ENCODE assay signal across 20 cellular contexts in genomic region chr2:135791418-135792190, GRCh38. TPM values are rescaled to one million over a fixed set of nuclear protein-coding genes. Genes with fewer than 3 reads are reported as not detected.
DNase-seq lines count a peak whose midpoint lies in the region; ATAC-seq and TF ChIP-seq lines count a peak whose summit lies in the region.
"Had no signal": no experiment of that assay in that cellular context is flagged by ENCODE, and none has a peak within 500 bp of the region (broad histone marks: within the 10 kb centered on the region; RNA-seq: fewer than 3 reads in every experiment).

No MANE protein-coding gene starts in this region.

- H3K9me2 ChIP-seq in SK-N-SH: no peaks in the 10 kb centered on the region

- no peaks in the 10 kb centered on the region for H4K20me1 ChIP-seq in SK-N-SH (ENCODE audit: insufficient read depth)

- H3F3A ChIP-seq in SK-N-SH (replicated peaks; ENCODE audit: insufficient read depth): peaks cover 5% of the 10 kb centered on the region

- H3K4me3 ChIP-seq in adipocyte (ENCODE audit: low read length): no peak overlapping the region
- H3K4me3 ChIP-seq in fibroblast of villous mesenchyme (ENCODE audit: low read depth, low read length): no peak overlapping the region
- no peak overlapping the region for H3K4me3 ChIP-seq in SK-N-SH (ENCODE audit: low read depth in 2 of 2, low read length in 1 of 2)
- H3K4me3 ChIP-seq: GM23338, heart right ventricle, upper lobe of right lung had no signal

- TF ChIP-seq EP300 in SK-N-SH (IDR thresholded peaks at IDR 0.05; ENCODE audit: borderline replicate concordance in 1 of 2, low read depth in 1 of 2, low read length in 1 of 2): no peak

- DNase-seq in activated naive CD8-positive, alpha-beta T cell treated with anti-CD3 and anti-CD28 coated beads, Interleukin-2, amount 10 ng/mL, durations not matched to agents 7 days and 5 days: no peak
- DNase-seq in activated naive CD8-positive, alpha-beta T cell treated with anti-CD3 and anti-CD28 coated beads, Interleukin-2, amount 50 U/mL, for 24 hours: no peak
- DNase-seq in adipocyte (ENCODE audit: low read depth): peak; percentile 34
- DNase-seq in fibroblast of villous mesenchyme (ENCODE audit: low read depth): peak; percentile 24
- DNase-seq in SK-N-SH: no peak
- DNase-seq in middle frontal gyrus (ENCODE audit: extremely low spot score, low spot score): no peak
- DNase-seq: activated naive CD4-positive, alpha-beta T cell treated with anti-CD3 and anti-CD28 coated beads for 36 hours; Caco-2; heart right ventricle; left cardiac atrium; NCI-H1417 treated with DMSO at 0.1 percent for 48 hours; retina; stimulated activated CD4-positive, alpha-beta T cell treated with anti-CD3 and anti-CD28 coated beads, Interleukin-4, amount 100 ng/mL, for 1 hour; upper lobe of right lung had no signal

- 88% methylated on average over 2 of the region's 2 CpGs for WGBS in SK-N-SH (ENCODE audit: low lambda C conversion rate)

- H3K4me3 Mint-ChIP-seq in activated naive CD8-positive, alpha-beta T cell treated with anti-CD3 and anti-CD28 coated beads, Interleukin-2, amount 10 ng/mL, durations not matched to agents 7 days and 5 days: no peak overlapping the region
- H3K4me3 Mint-ChIP-seq in activated naive CD8-positive, alpha-beta T cell treated with anti-CD3 and anti-CD28 coated beads, Interleukin-2, amount 50 U/mL, for 24 hours: no peak overlapping the region
- no peak overlapping the region for H3K4me3 Mint-ChIP-seq in stimulated activated memory B cell treated with anti-CD40 and anti-IgM and Interleukin-4, amounts not matched to agents 10 μg/mL and 1 μg/mL and 100 μg/mL, for 72 hours
- H3K4me3 Mint-ChIP-seq: activated naive CD4-positive, alpha-beta T cell treated with anti-CD3 and anti-CD28 coated beads for 36 hours; central memory CD8-positive, alpha-beta T cell; GM23338; WTC11 had no signal

- CTCF ChIA-PET in SK-N-SH (lab: Yijun Ruan, JAX): interaction anchor here (2.0 kb wide), 1 partner anchor 787 kb away, joined by 10 read pairs; no protein-coding TSS in a partner anchor

- POLR2A ChIA-PET in activated naive CD8-positive, alpha-beta T cell treated with anti-CD3 and anti-CD28 coated beads, Interleukin-2, amount 10 ng/mL, durations not matched to agents 7 days and 5 days (lab: Charles Lee): interaction anchor here (1.1 kb wide), 1 partner anchor 84 kb away, joined by 5 read pairs; no protein-coding TSS in a partner anchor
- POLR2A ChIA-PET in SK-N-SH (lab: Yijun Ruan, JAX): no interaction called here

- TF ChIP-seq RAD21 in SK-N-SH (IDR thresholded peaks at IDR 0.05; ENCODE audit: low read length): no peak

- no peaks in the 10 kb centered on the region for H3K9me3 Mint-ChIP-seq in activated naive CD8-positive, alpha-beta T cell treated with anti-CD3 and anti-CD28 coated beads, Interleukin-2, amount 10 ng/mL, durations not matched to agents 7 days and 5 days
- no peaks in the 10 kb centered on the region for H3K9me3 Mint-ChIP-seq in activated naive CD8-positive, alpha-beta T cell treated with anti-CD3 and anti-CD28 coated beads, Interleukin-2, amount 50 U/mL, for 24 hours
- H3K9me3 Mint-ChIP-seq in stimulated activated memory B cell treated with anti-CD40 and anti-IgM and Interleukin-4, amounts not matched to agents 10 μg/mL and 1 μg/mL and 100 μg/mL, for 72 hours: no peaks in the 10 kb centered on the region
- H3K9me3 Mint-ChIP-seq: activated naive CD4-positive, alpha-beta T cell treated with anti-CD3 and anti-CD28 coated beads for 36 hours; central memory CD8-positive, alpha-beta T cell; GM23338; naive thymus-derived CD8-positive, alpha-beta T cell had no signal

- no peaks in the 10 kb centered on the region for H3K9me3 ChIP-seq in adipocyte (ENCODE audit: control insufficient read depth, low read length)
- H3K9me3 ChIP-seq in SK-N-SH: no peaks in the 10 kb centered on the region
- H3K9me3 ChIP-seq: Caco-2, heart right ventricle, upper lobe of right lung had no signal

- H3K27ac Mint-ChIP-seq in activated naive CD8-positive, alpha-beta T cell treated with anti-CD3 and anti-CD28 coated beads, Interleukin-2, amount 10 ng/mL, durations not matched to agents 7 days and 5 days: peak overlapping the region; percentile 65
- H3K27ac Mint-ChIP-seq in activated naive CD8-positive, alpha-beta T cell treated with anti-CD3 and anti-CD28 coated beads, Interleukin-2, amount 50 U/mL, for 24 hours: no peak overlapping the region
- peak overlapping the region; percentile 56 for H3K27ac Mint-ChIP-seq in stimulated activated memory B cell treated with anti-CD40 and anti-IgM and Interleukin-4, amounts not matched to agents 10 μg/mL and 1 μg/mL and 100 μg/mL, for 72 hours
- H3K27ac Mint-ChIP-seq: activated naive CD4-positive, alpha-beta T cell treated with anti-CD3 and anti-CD28 coated beads for 36 hours; GM23338; WTC11 had no signal

- H3K79me2 ChIP-seq in SK-N-SH (ENCODE audit: insufficient read depth): no peaks in the 10 kb centered on the region

- H3K27ac ChIP-seq in SK-N-SH (ENCODE audit: low read depth in 2 of 2, low read length in 1 of 2): no peak overlapping the region
- H3K27ac ChIP-seq: heart right ventricle, upper lobe of right lung had no signal

- H3K9ac ChIP-seq in adipocyte (ENCODE audit: low read length): no peak overlapping the region
- H3K9ac ChIP-seq in SK-N-SH: no peak overlapping the region

- H2AFZ ChIP-seq in SK-N-SH (ENCODE audit: low read depth): no peak overlapping the region
- H2AFZ ChIP-seq: GM23338 had no signal

- H3K27me3 ChIP-seq in adipocyte (replicated peaks; ENCODE audit: control insufficient read depth, insufficient read depth, low read length) (no peaks in the 10 kb centered on the region), SK-N-SH (ENCODE audit: insufficient read depth) (no peaks in the 10 kb centered on the region)
- H3K27me3 ChIP-seq: heart right ventricle, upper lobe of right lung had no signal

- H3K4me1 ChIP-seq in adipocyte (ENCODE audit: control insufficient read depth, insufficient read depth, low read length): peaks cover 9% of the 10 kb centered on the region
- no peaks in the 10 kb centered on the region for H3K4me1 ChIP-seq in SK-N-SH (ENCODE audit: control insufficient read depth in 1 of 2, insufficient read depth in 2 of 2, low read depth in 1 of 2, low read length in 1 of 2)
- H3K4me1 ChIP-seq: Caco-2, heart right ventricle, upper lobe of right lung had no signal

- H3K36me3 ChIP-seq in adipocyte (ENCODE audit: control insufficient read depth, insufficient read depth, low read length, severe bottlenecking): no peaks in the 10 kb centered on the region
- peaks cover 3 to 7% of the 10 kb centered on the region in 2 experiments for H3K36me3 ChIP-seq in SK-N-SH (replicated peaks in 1 of 2; ENCODE audit: control insufficient read depth in 1 of 2, insufficient read depth in 2 of 2, low read length in 1 of 2)
- H3K36me3 ChIP-seq: upper lobe of right lung had no signal

- no peaks in the 10 kb centered on the region for H3K27me3 Mint-ChIP-seq in activated naive CD8-positive, alpha-beta T cell treated with anti-CD3 and anti-CD28 coated beads, Interleukin-2, amount 10 ng/mL, durations not matched to agents 7 days and 5 days
- H3K27me3 Mint-ChIP-seq in activated naive CD8-positive, alpha-beta T cell treated with anti-CD3 and anti-CD28 coated beads, Interleukin-2, amount 50 U/mL, for 24 hours: no peaks in the 10 kb centered on the region
- H3K27me3 Mint-ChIP-seq in stimulated activated memory B cell treated with anti-CD40 and anti-IgM and Interleukin-4, amounts not matched to agents 10 μg/mL and 1 μg/mL and 100 μg/mL, for 72 hours: no peaks in the 10 kb centered on the region
- H3K27me3 Mint-ChIP-seq: central memory CD8-positive, alpha-beta T cell had no signal

- TF ChIP-seq CTCF in fibroblast of villous mesenchyme (IDR thresholded peaks at IDR 0.05; ENCODE audit: insufficient read depth, low read depth, low read length): no peak
- TF ChIP-seq CTCF in SK-N-SH (IDR thresholded peaks at IDR 0.05): no peak

- ATAC-seq in activated naive CD8-positive, alpha-beta T cell treated with anti-CD3 and anti-CD28 coated beads, Interleukin-2, amount 10 ng/mL, durations not matched to agents 7 days and 5 days (ENCODE audit: low read depth): no peak
- no peak for ATAC-seq in activated naive CD8-positive, alpha-beta T cell treated with anti-CD3 and anti-CD28 coated beads, Interleukin-2, amount 50 U/mL, for 24 hours
- ATAC-seq in stimulated activated memory B cell treated with anti-CD40 and anti-IgM and Interleukin-4, amounts not matched to agents 10 μg/mL and 1 μg/mL and 100 μg/mL, for 72 hours: no peak
- no peak for ATAC-seq in GM19467 (IDR thresholded peaks at IDR 0.05; ENCODE audit: unreplicated experiment)
- ATAC-seq: GM23338, heart right ventricle, upper lobe of right lung had no signal

- H3K4me1 Mint-ChIP-seq in activated naive CD8-positive, alpha-beta T cell treated with anti-CD3 and anti-CD28 coated beads, Interleukin-2, amount 10 ng/mL, durations not matched to agents 7 days and 5 days: peaks cover 23% of the 10 kb centered on the region
- peaks cover 31% of the 10 kb centered on the region for H3K4me1 Mint-ChIP-seq in activated naive CD8-positive, alpha-beta T cell treated with anti-CD3 and anti-CD28 coated beads, Interleukin-2, amount 50 U/mL, for 24 hours
- peaks cover 34% of the 10 kb centered on the region for H3K4me1 Mint-ChIP-seq in stimulated activated memory B cell treated with anti-CD40 and anti-IgM and Interleukin-4, amounts not matched to agents 10 μg/mL and 1 μg/mL and 100 μg/mL, for 72 hours
- H3K4me1 Mint-ChIP-seq: GM23338, WTC11 had no signal

- no peak overlapping the region for H3K4me2 ChIP-seq in SK-N-SH
- H3K4me2 ChIP-seq: GM23338 had no signal

- peaks cover 5% of the 10 kb centered on the region for H3K36me3 Mint-ChIP-seq in activated naive CD8-positive, alpha-beta T cell treated with anti-CD3 and anti-CD28 coated beads, Interleukin-2, amount 10 ng/mL, durations not matched to agents 7 days and 5 days
- H3K36me3 Mint-ChIP-seq in activated naive CD8-positive, alpha-beta T cell treated with anti-CD3 and anti-CD28 coated beads, Interleukin-2, amount 50 U/mL, for 24 hours (ENCODE audit: low read depth): peaks cover 6% of the 10 kb centered on the region
- peaks cover 8% of the 10 kb centered on the region for H3K36me3 Mint-ChIP-seq in stimulated activated memory B cell treated with anti-CD40 and anti-IgM and Interleukin-4, amounts not matched to agents 10 μg/mL and 1 μg/mL and 100 μg/mL, for 72 hours
- H3K36me3 Mint-ChIP-seq: WTC11 had no signal

RNA-seq across cellular contexts. Expression of gene LCT, which starts 45.4 kb away (rescaled TPM):
- under 1 TPM; 0.14 to 0.39 TPM for total RNA-seq in activated naive CD8-positive, alpha-beta T cell treated with anti-CD3 and anti-CD28 coated beads, Interleukin-2, amount 10 ng/mL, durations not matched to agents 7 days and 5 days
- total RNA-seq in fibroblast of villous mesenchyme: under 0.01 TPM in 1 of 2 replicates, not detected in the other
- not detected in 2 replicates for polyA plus RNA-seq in SK-N-SH (2012; rRNA removed)
- not detected in 2 replicates for polyA plus RNA-seq in SK-N-SH (2012; cell fraction: cytosol; rRNA removed)
- 0.02 TPM in 1 of 2 replicates, not detected in the other for polyA plus RNA-seq in SK-N-SH (2012; cell fraction: nucleus; rRNA removed)
- total RNA-seq: GM23338, heart right ventricle, left cardiac atrium, upper lobe of right lung had no signal
- polyA plus RNA-seq: GM23338; heart right ventricle; naive thymus-derived CD8-positive, alpha-beta T cell had no signal

RNA-seq across cellular contexts. Expression of gene UBXN4, which starts 49.9 kb away (rescaled TPM):
- total RNA-seq in activated naive CD8-positive, alpha-beta T cell treated with anti-CD3 and anti-CD28 coated beads, Interleukin-2, amount 10 ng/mL, durations not matched to agents 7 days and 5 days: 100 to 1,000 TPM; 103 to 117 TPM
- 66.7 and 96.3 TPM in 2 replicates for total RNA-seq in fibroblast of villous mesenchyme
- 32.7 and 48.7 TPM in 2 replicates for polyA plus RNA-seq in SK-N-SH (2012; rRNA removed)
- 35.3 and 41.7 TPM in 2 replicates for polyA plus RNA-seq in SK-N-SH (2012; cell fraction: cytosol; rRNA removed)
- polyA plus RNA-seq in SK-N-SH (2012; cell fraction: nucleus; rRNA removed): 63.2 and 123 TPM in 2 replicates

Comparison
In these comparisons a context has a peak if more than half of its experiments do, and no peak if none do; other contexts are left out.
1. DNase-seq: peak in adipocyte (single experiment) and fibroblast of villous mesenchyme (single experiment); none in activated naive CD8-positive, alpha-beta T cell treated with anti-CD3 and anti-CD28 coated beads, Interleukin-2, amount 10 ng/mL, durations not matched to agents 7 days and 5 days (single experiment), activated naive CD8-positive, alpha-beta T cell treated with anti-CD3 and anti-CD28 coated beads, Interleukin-2, amount 50 U/mL, for 24 hours (single experiment), SK-N-SH (single experiment) and middle frontal gyrus (single experiment).